Comparison of ENCODE assay signal across 16 cellular contexts in the genomic region with DNA sequence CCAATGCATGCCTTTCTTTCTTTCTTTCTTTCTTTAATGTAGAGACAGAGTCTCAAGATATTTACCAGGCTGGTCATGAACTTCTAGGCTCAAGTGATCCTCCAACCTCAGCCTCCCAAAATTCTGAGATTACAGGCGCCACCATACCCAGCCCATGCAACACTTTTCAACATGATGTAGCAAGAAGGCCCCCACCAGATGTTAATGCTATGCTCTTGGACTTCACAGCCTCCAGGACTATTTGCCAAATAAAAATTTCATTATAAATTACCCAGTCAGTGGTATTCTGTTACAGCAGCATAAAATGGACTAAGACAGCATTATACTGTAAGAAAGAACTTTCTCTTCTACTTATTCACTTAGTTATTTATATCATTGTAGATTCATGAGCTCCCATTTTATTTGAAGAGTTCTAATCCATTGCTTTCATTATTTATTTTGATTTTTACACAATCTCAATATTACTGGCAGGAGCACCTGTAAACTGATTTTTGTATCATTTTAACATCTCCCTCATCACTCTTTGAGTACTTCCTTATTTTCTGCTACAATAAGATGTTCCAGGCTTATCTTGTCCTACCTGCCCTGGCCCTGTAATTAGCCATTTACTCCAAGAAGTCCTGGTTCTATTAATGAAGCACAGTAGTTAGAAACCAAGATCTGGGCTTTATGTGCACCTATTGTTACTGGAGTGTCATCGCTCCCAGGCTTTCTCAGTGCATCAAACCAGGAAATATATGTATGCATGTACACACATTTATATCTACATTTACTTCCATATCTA. TPM values are rescaled to one million over a fixed set of nuclear protein-coding genes. Genes with fewer than 3 reads are reported as not detected.
A peak's percentile ranks its signal among the peaks of the same experiment; 100 is the strongest.
DNase-seq lines count a peak whose midpoint lies in the region; ATAC-seq and TF ChIP-seq lines count a peak whose summit lies in the region.
"Had no signal": no experiment of that assay in that cellular context is flagged by ENCODE, and none has a peak within 500 bp of the region (broad histone marks: within the 10 kb centered on the region; RNA-seq: fewer than 3 reads in every experiment).

No MANE protein-coding gene starts in this region.

- H3F3A ChIP-seq in OCI-LY1 (ENCODE audit: insufficient read depth, low read length) = peaks cover 4% of the 10 kb centered on the region; the same call in 1 of the 2 replicates

- H3K4me3 ChIP-seq in BLaER1 treated with 17β-estradiol and CSF1 and Interleukin-3, amounts not matched to agents 10 nM and 100 nM = no peak overlapping the region
- H3K4me3 ChIP-seq in OCI-LY1 (ENCODE audit: low read depth, low read length, poor library complexity, severe bottlenecking) (no peak overlapping the region), ascending aorta (no peak overlapping the region)

- H3K36me3 ChIP-seq in BLaER1 treated with 17β-estradiol and CSF1 and Interleukin-3, amounts not matched to agents 10 nM and 100 nM = no peaks in the 10 kb centered on the region
- H3K36me3 ChIP-seq in OCI-LY1 (ENCODE audit: insufficient read depth, low read length) (no peaks in the 10 kb centered on the region), ascending aorta (no peaks in the 10 kb centered on the region)

- H3K27ac ChIP-seq in BLaER1 treated with 17β-estradiol and CSF1 and Interleukin-3, amounts not matched to agents 10 nM and 100 nM = peak overlapping the region in 9 of 11 experiments; percentile 15 to 100 (median 98); a peak in 16 of 22 replicates
- H3K27ac ChIP-seq in OCI-LY1 (ENCODE audit: low read depth, low read length, poor library complexity, severe bottlenecking) = peak overlapping the region; percentile 42
- H3K27ac ChIP-seq in ascending aorta = no peak overlapping the region
- H3K27ac ChIP-seq: 22Rv1, C4-2B had no signal

- intact Hi-C loops in ascending aorta (cut with DNase I) = no loop called here

- ATAC-seq in memory B cell (ENCODE audit: low read depth) (no peak), GM21390 (IDR thresholded peaks at IDR 0.05; ENCODE audit: unreplicated experiment) (no peak)

- peaks cover 1% of the 10 kb centered on the region for H3K79me2 ChIP-seq in OCI-LY1 (ENCODE audit: insufficient read depth, low read length)

- H3K9me3 ChIP-seq in BLaER1 treated with 17β-estradiol and CSF1 and Interleukin-3, amounts not matched to agents 10 nM and 100 nM (replicated peaks in 1 of 11) = peaks cover 0 to 4% (median 0%) of the 10 kb centered on the region in 11 experiments; a peak in 1 of 22 replicates
- H3K9me3 ChIP-seq in OCI-LY1 (ENCODE audit: low read length) (no peaks in the 10 kb centered on the region), ascending aorta (no peaks in the 10 kb centered on the region)

- peak overlapping the region; percentile 34 for H3K27ac Mint-ChIP-seq in T-helper 2 cell treated with Interferon-gamma antibody and Interleukin-4, amounts not matched to agents 5 μg/mL and 100 μg/mL, for 36 hours
- H3K27ac Mint-ChIP-seq in memory B cell = peak overlapping the region; percentile 85

- H3K36me3 Mint-ChIP-seq in T-helper 2 cell treated with Interferon-gamma antibody and Interleukin-4, amounts not matched to agents 5 μg/mL and 100 μg/mL, for 36 hours (ENCODE audit: low read depth) = peaks cover 19% of the 10 kb centered on the region
- peaks cover 8% of the 10 kb centered on the region for H3K36me3 Mint-ChIP-seq in memory B cell

- H3K9ac ChIP-seq in BLaER1 treated with 17β-estradiol and CSF1 and Interleukin-3, amounts not matched to agents 10 nM and 100 nM = peak overlapping the region in 2 of 11 experiments; percentile 1 to 14; a peak in 4 of 22 replicates
- H3K9ac ChIP-seq in OCI-LY1 (ENCODE audit: low read length) = no peak overlapping the region

- peaks cover 13% of the 10 kb centered on the region for H3K9me3 Mint-ChIP-seq in T-helper 2 cell treated with Interferon-gamma antibody and Interleukin-4, amounts not matched to agents 5 μg/mL and 100 μg/mL, for 36 hours
- peaks cover 2% of the 10 kb centered on the region for H3K9me3 Mint-ChIP-seq in memory B cell

- peaks cover 62% of the 10 kb centered on the region for H3K4me1 Mint-ChIP-seq in T-helper 2 cell treated with Interferon-gamma antibody and Interleukin-4, amounts not matched to agents 5 μg/mL and 100 μg/mL, for 36 hours (ENCODE audit: low read depth)
- peaks cover 55% of the 10 kb centered on the region for H3K4me1 Mint-ChIP-seq in memory B cell

- H3K27me3 ChIP-seq in BLaER1 treated with 17β-estradiol and CSF1 and Interleukin-3, amounts not matched to agents 10 nM and 100 nM = no peaks in the 10 kb centered on the region
- H3K27me3 ChIP-seq in OCI-LY1 (ENCODE audit: insufficient read depth, low read length) = no peaks in the 10 kb centered on the region
- no peaks in the 10 kb centered on the region for H3K27me3 ChIP-seq in ascending aorta

- peaks cover 86 to 96% (median 93%) of the 10 kb centered on the region in 10 experiments for H3K4me1 ChIP-seq in BLaER1 treated with 17β-estradiol and CSF1 and Interleukin-3, amounts not matched to agents 10 nM and 100 nM
- peaks cover 73% of the 10 kb centered on the region for H3K4me1 ChIP-seq in OCI-LY1 (ENCODE audit: insufficient read depth, low read length, severe bottlenecking)
- no peaks in the 10 kb centered on the region for H3K4me1 ChIP-seq in ascending aorta

- H4K20me1 ChIP-seq in BLaER1 treated with 17β-estradiol and CSF1 and Interleukin-3, amounts not matched to agents 10 nM and 100 nM = no peaks in the 10 kb centered on the region
- H4K20me1 ChIP-seq in OCI-LY1 (ENCODE audit: insufficient read depth, low read length) = no peaks in the 10 kb centered on the region

- H2AFZ ChIP-seq in OCI-LY1 (ENCODE audit: low read length) = no peak overlapping the region

- H3K27me3 Mint-ChIP-seq in T-helper 2 cell treated with Interferon-gamma antibody and Interleukin-4, amounts not matched to agents 5 μg/mL and 100 μg/mL, for 36 hours (ENCODE audit: low read depth) = no peaks in the 10 kb centered on the region
- no peaks in the 10 kb centered on the region for H3K27me3 Mint-ChIP-seq in memory B cell

- no peak overlapping the region for H3K4me3 Mint-ChIP-seq in T-helper 2 cell treated with Interferon-gamma antibody and Interleukin-4, amounts not matched to agents 5 μg/mL and 100 μg/mL, for 36 hours
- H3K4me3 Mint-ChIP-seq in memory B cell = no peak overlapping the region

- no peaks in the 10 kb centered on the region for H3K9me2 ChIP-seq in OCI-LY1 (ENCODE audit: low read depth, low read length)

- no peak for DNase-seq in T-helper 2 cell treated with Interferon-gamma antibody and Interleukin-4, amounts not matched to agents 5 μg/mL and 100 μg/mL, for 36 hours (ENCODE audit: low spot score)
- DNase-seq in T-helper 2 cell (no peak), memory B cell (ENCODE audit: low spot score in 2 of 2) (no peak), ascending aorta (ENCODE audit: low spot score in 2 of 2) (no peak), NCI-H2081 (lab: John Stamatoyannopoulos, UW) (no peak)
- DNase-seq: HCEC 1CT, NCI-H1436, NCI-H2081 treated with DMSO at 0.1 percent for 48 hours, NCI-H2227 treated with DMSO at 0.1 percent for 48 hours, NCI-H526 had no signal

- H3K4me2 ChIP-seq in BLaER1 treated with 17β-estradiol and CSF1 and Interleukin-3, amounts not matched to agents 10 nM and 100 nM = peak overlapping the region; percentile 18 to 90 (median 59); a peak in 19 of 22 replicates
- H3K4me2 ChIP-seq in OCI-LY1 (ENCODE audit: low read length) = no peak overlapping the region

- TF ChIP-seq CTCF in OCI-LY1 (IDR thresholded peaks at IDR 0.05; ENCODE audit: low read length) (no peak), ascending aorta (IDR thresholded peaks at IDR 0.05) (no peak)

RNA-seq across cellular contexts. Expression of a gene that starts 4.8 kb away (rescaled TPM):
- total RNA-seq in ascending aorta = 36.8 TPM
- total RNA-seq: SK-MEL-5 had no signal

Comparison
In these comparisons a context has a peak if more than half of its experiments do, and no peak if none do; other contexts are left out.
1. H3K27ac ChIP-seq: peak in BLaER1 treated with 17β-estradiol and CSF1 and Interleukin-3, amounts not matched to agents 10 nM and 100 nM (9 of 11) and OCI-LY1 (single experiment); none in ascending aorta (0 of 2).